ENCODE assay signal across 36 cellular contexts in genomic region chr2:63695583-63695982, GRCh38.
DNase-seq lines count a peak whose midpoint lies in the region; ATAC-seq, FAIRE-seq and TF ChIP-seq lines count a peak whose summit lies in the region.
"Had no signal": no experiment of that assay in that cellular context is flagged by ENCODE, and none has a peak within 500 bp of the region (broad histone marks: within the 10 kb centered on the region; RNA-seq: fewer than 3 reads in every experiment).

No MANE protein-coding gene starts in this region.

- no peaks in the 10 kb centered on the region for H3K36me3 ChIP-seq in liver (ENCODE audit: control insufficient read depth in 4 of 4, insufficient read depth in 3 of 4, low read depth in 1 of 4, low read length in 3 of 4)
- no peaks in the 10 kb centered on the region for H3K36me3 ChIP-seq in HepG2 (replicated peaks in 1 of 2; ENCODE audit: control insufficient read depth in 1 of 2, insufficient read depth in 2 of 2, low read length in 2 of 2)
- no peaks in the 10 kb centered on the region for H3K36me3 ChIP-seq in right lobe of liver
- no peaks in the 10 kb centered on the region for H3K36me3 ChIP-seq in subcutaneous abdominal adipose tissue (ENCODE audit: control insufficient read depth in 5 of 5, insufficient read depth in 5 of 5, low read length in 5 of 5)
- no peaks in the 10 kb centered on the region for H3K36me3 ChIP-seq in CD4-positive, alpha-beta memory T cell (ENCODE audit: insufficient read depth, low read length)
- H3K36me3 ChIP-seq: BE2C; BLaER1; BLaER1 treated with 17β-estradiol and CSF1 and Interleukin-3, amounts not matched to agents 10 nM and 100 nM had no signal

- in situ Hi-C loops in HepG2 (cut with HindIII; ENCODE audit: extremely low pct_ligation_motif_present, low pct_unique_long_range_greater_than_20kb) = loop anchor here (5.0 kb wide), 1 partner anchor 157 kb away; no protein-coding TSS in a partner anchor

- H3K27ac ChIP-seq in liver (ENCODE audit: low read depth in 1 of 2, low read length in 2 of 2) (peak overlapping the region; percentile 44 to 88), HepG2 (ENCODE audit: extremely low read length, insufficient read depth, low read length) (no peak overlapping the region), right lobe of liver (peak overlapping the region; percentile 18 to 91 (median 40)), subcutaneous abdominal adipose tissue (ENCODE audit: low read depth, low read length) (peak overlapping the region; percentile 15)
- no peak overlapping the region for H3K27ac ChIP-seq in CD4-positive, alpha-beta memory T cell (ENCODE audit: low read depth, low read length)
- H3K27ac ChIP-seq: 22Rv1; BLaER1; BLaER1 treated with 17β-estradiol and CSF1 and Interleukin-3, amounts not matched to agents 10 nM and 100 nM; C4-2B had no signal

- no peak overlapping the region for H2AFZ ChIP-seq in HepG2 (ENCODE audit: low read length)

- TF ChIP-seq RAD21 in liver (IDR thresholded peaks at IDR 0.05) (peak in 1 of 2 donors; percentile 58), HepG2 (CRISPR knock-in tag; IDR thresholded peaks at IDR 0.05) (no peak)

- no peak for TF ChIP-seq EP300 in HepG2 (IDR thresholded peaks at IDR 0.05; ENCODE audit: low read depth in 2 of 2, low read length in 2 of 2)
- TF ChIP-seq EP300 in HepG2 (CRISPR knock-in tag; IDR thresholded peaks at IDR 0.05; ENCODE audit: borderline replicate concordance) = no peak

- no peaks in the 10 kb centered on the region for H4K20me1 ChIP-seq in HepG2 (ENCODE audit: insufficient read depth, low read length)
- H4K20me1 ChIP-seq: BLaER1; BLaER1 treated with 17β-estradiol and CSF1 and Interleukin-3, amounts not matched to agents 10 nM and 100 nM had no signal

- H3K9ac ChIP-seq in liver (ENCODE audit: low read depth in 1 of 2, low read length in 2 of 2) (no peak overlapping the region), HepG2 (ENCODE audit: insufficient read depth, low read depth, low read length) (no peak overlapping the region), subcutaneous abdominal adipose tissue (ENCODE audit: low read length in 5 of 5) (no peak overlapping the region)
- H3K9ac ChIP-seq: BLaER1; BLaER1 treated with 17β-estradiol and CSF1 and Interleukin-3, amounts not matched to agents 10 nM and 100 nM had no signal

- TF ChIP-seq CTCF in liver (IDR thresholded peaks at IDR 0.05; ENCODE audit: low read depth, low read length, missing input control) (no peak), HepG2 (CRISPR knock-in tag; IDR thresholded peaks at IDR 0.05) (no peak), right lobe of liver (IDR thresholded peaks at IDR 0.05) (no peak)

- intact Hi-C loops in HepG2 (cut with micrococcal nuclease; ENCODE audit: unreplicated experiment) (no loop called here), right lobe of liver (cut with DNase I) (loop anchor here in 1 of 2 donors (10.0 kb wide), 1 partner anchor 189 kb away; no protein-coding TSS in a partner anchor)
- intact Hi-C loops in CD4-positive, alpha-beta memory T cell (cut with micrococcal nuclease) = no loop called here

- H3K4me1 Mint-ChIP-seq in CD4-positive, alpha-beta memory T cell = peaks cover 0 to 1% (median 0%) of the 10 kb centered on the region in 4 donors
- H3K4me1 Mint-ChIP-seq: B cell; CD8-positive, alpha-beta memory T cell had no signal

- H3K4me3 Mint-ChIP-seq in CD4-positive, alpha-beta memory T cell = no peak overlapping the region
- H3K4me3 Mint-ChIP-seq: B cell; CD14-positive monocyte; CD4-positive, alpha-beta T cell; CD4-positive, CD25-positive, alpha-beta regulatory T cell; CD8-positive, alpha-beta memory T cell; CD8-positive, alpha-beta T cell had no signal

- POLR2A ChIA-PET in HepG2 (lab: Yijun Ruan, JAX) = no interaction called here
- POLR2A ChIA-PET in CD4-positive, alpha-beta memory T cell (lab: Charles Lee; ENCODE audit: partially characterized antibody) = no interaction called here

- H3K9me3 Mint-ChIP-seq in CD4-positive, alpha-beta memory T cell = no peaks in the 10 kb centered on the region
- H3K9me3 Mint-ChIP-seq: CD14-positive monocyte; CD4-positive, alpha-beta T cell; CD8-positive, alpha-beta memory T cell; CD8-positive, alpha-beta T cell had no signal

- H3K9me3 ChIP-seq in liver (ENCODE audit: control insufficient read depth in 4 of 4, low read length in 3 of 4) (no peaks in the 10 kb centered on the region), HepG2 (ENCODE audit: low read length) (no peaks in the 10 kb centered on the region), right lobe of liver (no peaks in the 10 kb centered on the region), subcutaneous abdominal adipose tissue (ENCODE audit: control insufficient read depth in 5 of 5, low read length in 5 of 5) (no peaks in the 10 kb centered on the region)
- no peaks in the 10 kb centered on the region for H3K9me3 ChIP-seq in CD4-positive, alpha-beta memory T cell (ENCODE audit: control insufficient read depth in 1 of 2, low read length in 2 of 2)
- H3K9me3 ChIP-seq: A549, BE2C, BLaER1, Caco-2 had no signal

- H3K4me3 ChIP-seq in liver (ENCODE audit: low read depth in 1 of 3, low read length in 3 of 3) (no peak overlapping the region), HepG2 (replicated peaks in 1 of 3; ENCODE audit: insufficient read depth in 1 of 3, low read depth in 2 of 3, low read length in 3 of 3) (no peak overlapping the region), right lobe of liver (no peak overlapping the region), subcutaneous abdominal adipose tissue (ENCODE audit: low read depth in 1 of 5, low read length in 5 of 5) (no peak overlapping the region)
- H3K4me3 ChIP-seq in CD4-positive, alpha-beta memory T cell (ENCODE audit: low read length in 2 of 2) = no peak overlapping the region
- H3K4me3 ChIP-seq: A549; BLaER1; BLaER1 treated with 17β-estradiol and CSF1 and Interleukin-3, amounts not matched to agents 10 nM and 100 nM had no signal

- TF ChIP-seq POLR2A in HepG2 (IDR thresholded peaks at IDR 0.05; ENCODE audit: insufficient read depth in 1 of 2, low read depth in 2 of 2, low read length in 2 of 2) (no peak), right lobe of liver (IDR thresholded peaks at IDR 0.05) (no peak)

- H3K27ac Mint-ChIP-seq in CD4-positive, alpha-beta memory T cell = no peak overlapping the region
- H3K27ac Mint-ChIP-seq: B cell; CD14-positive monocyte; CD4-positive, alpha-beta T cell; CD4-positive, CD25-positive, alpha-beta regulatory T cell; CD8-positive, alpha-beta T cell had no signal

- no peak for FAIRE-seq in HepG2 (lab: Jason Lieb, UNC)
- FAIRE-seq: A204.1, A549, D721Med had no signal

- no peaks in the 10 kb centered on the region for H3K27me3 ChIP-seq in liver (ENCODE audit: control insufficient read depth in 4 of 4, insufficient read depth in 4 of 4, low read length in 3 of 4)
- H3K27me3 ChIP-seq in HepG2 (ENCODE audit: control insufficient read depth in 1 of 2, insufficient read depth in 2 of 2, low read length in 2 of 2) = no peaks in the 10 kb centered on the region
- H3K27me3 ChIP-seq in right lobe of liver = no peaks in the 10 kb centered on the region
- H3K27me3 ChIP-seq in subcutaneous abdominal adipose tissue (ENCODE audit: control insufficient read depth in 5 of 5, insufficient read depth in 4 of 5, low read length in 5 of 5) = no peaks in the 10 kb centered on the region
- H3K27me3 ChIP-seq in CD4-positive, alpha-beta memory T cell (ENCODE audit: insufficient read depth, low read length) = no peaks in the 10 kb centered on the region
- H3K27me3 ChIP-seq: BE2C; BLaER1; BLaER1 treated with 17β-estradiol and CSF1 and Interleukin-3, amounts not matched to agents 10 nM and 100 nM had no signal

- DNase-seq in HepG2 (ENCODE audit: low spot score) (no peak), left lobe of liver (ENCODE audit: low spot score) (no peak), right lobe of liver (no peak)
- DNase-seq in CD4-positive, alpha-beta memory T cell = no peak
- DNase-seq: 8988T; ACHN; AML-193; BE2C; C1 segment of cervical spinal cord; Caco-2; Calu3; CD4-positive, alpha-beta T cell; CD4-positive, CD25-positive, alpha-beta regulatory T cell; CD8-positive, alpha-beta memory T cell; CD8-positive, alpha-beta T cell; COR-L47; DMS 273 treated with DMSO at 0.1 percent for 48 hours; DMS153; DMS53; DMS79; DMS79 treated with DMSO at 0.1 percent for 48 hours; DND-41; EL had no signal

- BruUV-seq in HepG2 (replicated peaks; lab: Mats Ljungman, UMichigan) = no TSS peak

- no peaks in the 10 kb centered on the region for H3K36me3 Mint-ChIP-seq in CD4-positive, alpha-beta memory T cell
- H3K36me3 Mint-ChIP-seq: CD14-positive monocyte; CD4-positive, CD25-positive, alpha-beta regulatory T cell; CD8-positive, alpha-beta memory T cell; CD8-positive, alpha-beta T cell had no signal

- ATAC-seq in HepG2 (no peak), left lobe of liver (peak; percentile 54), right lobe of liver (peak; percentile 28 to 69 (median 48)), HG03139 (IDR thresholded peaks at IDR 0.05; ENCODE audit: unreplicated experiment) (no peak), GM18867 (IDR thresholded peaks at IDR 0.05; ENCODE audit: unreplicated experiment) (no peak)
- ATAC-seq: A549; CD8-positive, alpha-beta T cell had no signal

- no peaks in the 10 kb centered on the region for H3K79me2 ChIP-seq in HepG2 (ENCODE audit: insufficient read depth, low read length)

- CTCF ChIA-PET in HepG2 (lab: Yijun Ruan, JAX; ENCODE audit: low intra/inter-chr PET ratio, low total read pairs) = no interaction called here
- CTCF ChIA-PET in CD4-positive, alpha-beta memory T cell (lab: Charles Lee; ENCODE audit: partially characterized antibody) = interaction anchor here (0.9 to 6.3 kb wide), 4 partner anchors 11 to 171 kb away, joined by 3 to 111 read pairs (median 4); no protein-coding TSS in a partner anchor

- H3K27me3 Mint-ChIP-seq in CD4-positive, alpha-beta memory T cell = no peaks in the 10 kb centered on the region
- H3K27me3 Mint-ChIP-seq: B cell; CD4-positive, alpha-beta T cell; CD4-positive, CD25-positive, alpha-beta regulatory T cell had no signal

- H3K4me1 ChIP-seq in liver (ENCODE audit: control insufficient read depth in 4 of 4, insufficient read depth in 4 of 4, low read length in 3 of 4) (peaks cover 9 to 58% (median 42%) of the 10 kb centered on the region in 4 donors), HepG2 (ENCODE audit: insufficient read depth, low read length) (peaks cover 21% of the 10 kb centered on the region), right lobe of liver (peaks cover 0 to 54% (median 18%) of the 10 kb centered on the region in 4 donors), subcutaneous abdominal adipose tissue (ENCODE audit: control insufficient read depth in 5 of 5, insufficient read depth in 5 of 5, low read length in 5 of 5) (peaks cover 4 to 15% (median 10%) of the 10 kb centered on the region in 5 donors)
- no peaks in the 10 kb centered on the region for H3K4me1 ChIP-seq in CD4-positive, alpha-beta memory T cell (ENCODE audit: insufficient read depth, low read length)
- H3K4me1 ChIP-seq: BE2C, BLaER1 had no signal

- H3K4me2 ChIP-seq in HepG2 (ENCODE audit: low read depth, low read length) = no peak overlapping the region
- H3K4me2 ChIP-seq: A549; BLaER1; BLaER1 treated with 17β-estradiol and CSF1 and Interleukin-3, amounts not matched to agents 10 nM and 100 nM had no signal

TF ChIP-seq in HepG2, 621 proteins besides CTCF, POLR2A, EP300 and RAD21 (continues in another document):
- TF ChIP-seq TAF1 (CRISPR knock-in tag; IDR thresholded peaks at IDR 0.05) = no peak
- no peak for TF ChIP-seq MIER3 (CRISPR knock-in tag; IDR thresholded peaks at IDR 0.05; ENCODE audit: borderline replicate concordance)
- no peak for TF ChIP-seq KLF13 (CRISPR knock-in tag; IDR thresholded peaks at IDR 0.05)

Comparison
In these comparisons a context has a peak if more than half of its experiments do, and no peak if none do; other contexts are left out.
1. H3K27ac ChIP-seq: peak in liver (2 of 2), right lobe of liver (3 of 3) and subcutaneous abdominal adipose tissue (single experiment); none in HepG2 (single experiment) and CD4-positive, alpha-beta memory T cell (single experiment).
2. ATAC-seq: peak in left lobe of liver (single experiment) and right lobe of liver (4 of 4); none in HepG2 (single experiment), HG03139 (single experiment) and GM18867 (single experiment).